Comparison of ENCODE assay signal across 8 cellular contexts in the genomic region with DNA sequence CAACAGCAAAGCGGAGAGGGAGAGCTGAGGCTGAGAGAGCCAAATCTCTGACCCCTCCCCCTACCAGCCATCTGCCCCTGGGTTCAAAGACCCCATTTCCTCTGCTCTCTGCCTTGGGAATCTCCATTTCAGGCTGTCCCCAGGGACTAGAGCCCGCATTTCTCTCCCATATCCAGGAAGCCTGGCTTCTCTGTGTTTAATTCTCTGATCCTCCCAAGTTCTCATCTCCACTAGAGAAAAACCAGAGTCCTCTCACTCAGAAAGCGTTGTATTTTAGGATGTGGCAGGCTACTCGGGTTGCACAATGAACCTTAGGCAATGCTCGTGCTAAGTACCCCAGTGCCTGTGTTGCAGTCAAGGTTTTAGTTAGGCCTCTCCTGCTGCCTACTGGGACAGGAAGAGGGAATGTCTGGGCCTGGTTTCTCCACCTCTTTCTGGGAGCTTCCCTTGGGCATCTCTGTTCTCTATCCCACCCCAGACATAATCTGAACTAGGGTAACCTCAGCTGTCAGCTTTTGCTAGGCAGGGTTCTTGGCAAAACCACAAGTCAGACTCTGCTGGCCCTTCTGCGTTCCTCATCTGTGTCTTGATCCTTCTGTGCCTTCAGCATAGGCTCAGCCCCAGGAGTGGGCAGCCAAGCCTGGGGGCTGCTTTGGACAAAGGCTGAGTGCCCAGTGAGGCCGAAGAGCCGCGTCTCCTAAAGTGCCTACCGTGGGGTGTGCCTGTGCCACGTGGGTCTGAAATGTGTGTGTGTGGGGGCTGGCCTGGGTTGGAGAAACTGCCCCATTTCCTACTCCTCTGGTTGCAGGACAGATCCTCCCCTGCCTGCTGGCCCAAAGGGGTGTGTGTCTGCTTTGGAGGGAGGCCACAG.
A peak's percentile ranks its signal among the peaks of the same experiment; 100 is the strongest.
DNase-seq lines count a peak whose midpoint lies in the region; ATAC-seq and TF ChIP-seq lines count a peak whose summit lies in the region.

No MANE protein-coding gene starts in this region.

- H3K4me3 Mint-ChIP-seq in Caco-2 (ENCODE audit: unreplicated experiment) (no peak overlapping the region), neural crest cell (no peak overlapping the region)
- peak overlapping the region; percentile 37 for H3K4me3 Mint-ChIP-seq in dendritic cell treated with granulocyte-macrophage colony-stimulating factor and Interleukin-4, amounts not matched to agents 40 ng/mL and 50 ng/mL, for 4 days

- intact Hi-C loops in Caco-2 (cut with micrococcal nuclease; ENCODE audit: unreplicated experiment), result no loop called here
- intact Hi-C loops in dendritic cell treated with granulocyte-macrophage colony-stimulating factor and Interleukin-4, amounts not matched to agents 40 ng/mL and 50 ng/mL, for 4 days (cut with micrococcal nuclease), result no loop called here

- DNase-seq in Caco-2 (no peak), NCI-H1694 (lab: John Stamatoyannopoulos, UW) (peak; percentile 92), neural crest cell (ENCODE audit: low read depth, low spot score) (no peak), SW480 (ENCODE audit: low spot score) (no peak), cortex of kidney (lab: John Stamatoyannopoulos, UW) (no peak)
- no peak for DNase-seq in stimulated activated CD4-positive, alpha-beta T cell treated with anti-CD3 and anti-CD28 coated beads, Interleukin-4, amount 100 ng/mL, for 24 hours

- no peak overlapping the region for H3K4me3 ChIP-seq in Caco-2 (ENCODE audit: low read depth, low read length)

- no peak for ATAC-seq in GM21390 (IDR thresholded peaks at IDR 0.05; ENCODE audit: unreplicated experiment)

- H3K9me3 Mint-ChIP-seq in Caco-2 (ENCODE audit: unreplicated experiment), result no peaks in the 10 kb centered on the region
- no peaks in the 10 kb centered on the region for H3K9me3 Mint-ChIP-seq in dendritic cell treated with granulocyte-macrophage colony-stimulating factor and Interleukin-4, amounts not matched to agents 40 ng/mL and 50 ng/mL, for 4 days
- no peaks in the 10 kb centered on the region for H3K9me3 Mint-ChIP-seq in neural crest cell

- POLR2A ChIA-PET in Caco-2 (lab: Charles Lee), result interaction anchor here (0.5 to 1.0 kb wide), 2 partner anchors 11 to 40 kb away, joined by 3 to 4 read pairs; no protein-coding TSS in a partner anchor

- CTCF ChIA-PET in Caco-2 (lab: Charles Lee), result interaction anchor here (0.5 to 0.6 kb wide), 2 partner anchors 270 to 330 kb away, joined by 3 read pairs; no protein-coding TSS in a partner anchor

- H3K4me1 ChIP-seq in Caco-2, result peaks cover 6% of the 10 kb centered on the region

- H3K27ac Mint-ChIP-seq in Caco-2 (ENCODE audit: unreplicated experiment), result peak overlapping the region; percentile 71
- peak overlapping the region; percentile 93 for H3K27ac Mint-ChIP-seq in dendritic cell treated with granulocyte-macrophage colony-stimulating factor and Interleukin-4, amounts not matched to agents 40 ng/mL and 50 ng/mL, for 4 days
- peak overlapping the region; percentile 97 for H3K27ac Mint-ChIP-seq in neural crest cell (ENCODE audit: unreplicated experiment)

- H3K9me3 ChIP-seq in Caco-2, result no peaks in the 10 kb centered on the region

- H3K4me1 Mint-ChIP-seq in Caco-2 (ENCODE audit: low read depth, unreplicated experiment) (peaks cover 22% of the 10 kb centered on the region), neural crest cell (peaks cover 35% of the 10 kb centered on the region)
- peaks cover 96% of the 10 kb centered on the region for H3K4me1 Mint-ChIP-seq in dendritic cell treated with granulocyte-macrophage colony-stimulating factor and Interleukin-4, amounts not matched to agents 40 ng/mL and 50 ng/mL, for 4 days (ENCODE audit: low read depth)

- TF ChIP-seq CTCF in Caco-2 (IDR thresholded peaks at IDR 0.05; ENCODE audit: insufficient read depth in 1 of 2, low read depth in 1 of 2, low read length in 1 of 2, severe bottlenecking in 1 of 2, unreplicated experiment in 1 of 2) (no peak), neural crest cell (conservative IDR thresholded peaks at IDR 0.05) (no peak)

- H3K27me3 Mint-ChIP-seq in Caco-2 (ENCODE audit: insufficient read depth, unreplicated experiment) (no peaks in the 10 kb centered on the region), neural crest cell (ENCODE audit: low read depth) (no peaks in the 10 kb centered on the region)
- H3K27me3 Mint-ChIP-seq in dendritic cell treated with granulocyte-macrophage colony-stimulating factor and Interleukin-4, amounts not matched to agents 40 ng/mL and 50 ng/mL, for 4 days, result no peaks in the 10 kb centered on the region

- H3K36me3 Mint-ChIP-seq in Caco-2 (ENCODE audit: insufficient read depth, unreplicated experiment), result peaks cover 72% of the 10 kb centered on the region
- peaks cover 93% of the 10 kb centered on the region for H3K36me3 Mint-ChIP-seq in dendritic cell treated with granulocyte-macrophage colony-stimulating factor and Interleukin-4, amounts not matched to agents 40 ng/mL and 50 ng/mL, for 4 days (ENCODE audit: low read depth)
- H3K36me3 Mint-ChIP-seq in neural crest cell (ENCODE audit: low read depth), result no peaks in the 10 kb centered on the region

- H3K36me3 ChIP-seq in Caco-2 (ENCODE audit: control insufficient read depth, insufficient read depth, low read length), result 0 out of 2 replicates have a peak, but pooled peaks cover 1% of the 10 kb centered on the region

- BruUV-seq in Caco-2 (replicated peaks; lab: Mats Ljungman, UMichigan), result no TSS peak

- no peaks in the 10 kb centered on the region for H3K27me3 ChIP-seq in Caco-2 (replicated peaks; ENCODE audit: control insufficient read depth, insufficient read depth, low read length)
